In the genomic region with DNA sequence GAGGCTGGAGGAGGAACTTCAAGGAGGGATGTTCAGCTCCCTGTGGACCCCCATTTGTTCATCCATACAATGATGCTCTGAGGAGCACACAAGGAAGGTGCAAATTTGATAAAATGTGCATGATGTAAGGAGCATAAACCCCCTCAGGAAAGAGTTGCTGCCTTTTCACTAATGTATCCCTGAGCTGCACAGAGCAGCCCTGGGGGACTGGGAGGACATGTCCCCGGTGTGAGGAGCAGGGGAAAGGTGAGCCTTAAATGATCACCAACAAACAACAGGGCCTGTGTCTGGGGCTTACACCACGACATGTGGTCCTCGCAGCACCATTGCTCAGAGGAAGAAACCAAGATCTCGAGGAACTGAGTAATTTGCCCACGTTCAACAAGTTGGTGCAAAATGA, we compare ENCODE assay signal across 21 cellular contexts. TPM values are rescaled to one million over a fixed set of nuclear protein-coding genes. Genes with fewer than 3 reads are reported as not detected.
DNase-seq lines count a peak whose midpoint lies in the region; ATAC-seq and TF ChIP-seq lines count a peak whose summit lies in the region.
"Had no signal": no experiment of that assay in that cellular context is flagged by ENCODE, and none has a peak within 500 bp of the region (broad histone marks: within the 10 kb centered on the region; RNA-seq: fewer than 3 reads in every experiment).

No MANE protein-coding gene starts in this region.

- TF ChIP-seq CTCF in natural killer cell (IDR thresholded peaks at IDR 0.05) (no peak), nephron (IDR thresholded peaks at IDR 0.05; ENCODE audit: unreplicated experiment in 3 of 3) (no peak), osteoblast (IDR thresholded peaks at IDR 0.05; ENCODE audit: extremely low read depth, low read depth, low read length) (no peak)

- H3K9me3 Mint-ChIP-seq in natural killer cell treated with Interleukin-12 subunit alpha and Interleukin-12 subunit beta and Interleukin-15 and Interleukin-18, amount 100 ng/mL, for 72 hours = no peaks in the 10 kb centered on the region
- no peaks in the 10 kb centered on the region for H3K9me3 Mint-ChIP-seq in natural killer cell
- H3K9me3 Mint-ChIP-seq in nephron = no peaks in the 10 kb centered on the region
- H3K9me3 Mint-ChIP-seq: CD4-positive, alpha-beta T cell had no signal

- intact Hi-C loops in natural killer cell (cut with micrococcal nuclease) = no loop called here

- H3K27ac ChIP-seq in osteoblast (ENCODE audit: low read depth, low read length) = no peak overlapping the region
- H3K27ac ChIP-seq: BLaER1, C4-2B had no signal

- DNase-seq in natural killer cell treated with Interleukin-12 subunit alpha and Interleukin-12 subunit beta and Interleukin-15 and Interleukin-18, amount 100 ng/mL, for 72 hours (ENCODE audit: low spot score) = peak; percentile 15
- DNase-seq in natural killer cell = no peak
- DNase-seq in osteoblast (ENCODE audit: insufficient read length, low spot score, missing footprints) = peak; percentile 66
- DNase-seq in medulla oblongata (ENCODE audit: extremely low spot score) = no peak
- DNase-seq: CD4-positive, alpha-beta T cell; CD8-positive, alpha-beta memory T cell; DMS 273 treated with DMSO at 0.1 percent for 48 hours; DMS79; EL; GDM1 had no signal

- ATAC-seq in natural killer cell treated with Interleukin-12 subunit alpha and Interleukin-12 subunit beta and Interleukin-15 and Interleukin-18, amount 100 ng/mL, for 72 hours = no peak
- ATAC-seq in natural killer cell (no peak), HG02870 (IDR thresholded peaks at IDR 0.05; ENCODE audit: unreplicated experiment) (no peak), GM19351 (IDR thresholded peaks at IDR 0.05; ENCODE audit: unreplicated experiment) (no peak), HG03442 (IDR thresholded peaks at IDR 0.05; ENCODE audit: unreplicated experiment) (no peak)
- ATAC-seq: GM12878, GM23338 had no signal

- no peak overlapping the region for H2AFZ ChIP-seq in osteoblast (ENCODE audit: low read length)
- H2AFZ ChIP-seq: GM23338 had no signal

- H3K36me3 Mint-ChIP-seq in natural killer cell treated with Interleukin-12 subunit alpha and Interleukin-12 subunit beta and Interleukin-15 and Interleukin-18, amount 100 ng/mL, for 72 hours = no peaks in the 10 kb centered on the region
- H3K36me3 Mint-ChIP-seq in natural killer cell (peaks cover 11% of the 10 kb centered on the region), nephron (ENCODE audit: low read depth) (peaks cover 13% of the 10 kb centered on the region)

- no peak overlapping the region for H3K4me3 Mint-ChIP-seq in natural killer cell treated with Interleukin-12 subunit alpha and Interleukin-12 subunit beta and Interleukin-15 and Interleukin-18, amount 100 ng/mL, for 72 hours
- H3K4me3 Mint-ChIP-seq in natural killer cell (no peak overlapping the region), nephron (peak overlapping the region; percentile 15 to 46 (median 40))
- H3K4me3 Mint-ChIP-seq: B cell; CD4-positive, alpha-beta T cell; GM23338 had no signal

- peaks cover 8 to 17% of the 10 kb centered on the region in 2 donors for H3K27me3 Mint-ChIP-seq in natural killer cell treated with Interleukin-12 subunit alpha and Interleukin-12 subunit beta and Interleukin-15 and Interleukin-18, amount 100 ng/mL, for 72 hours
- H3K27me3 Mint-ChIP-seq in natural killer cell (ENCODE audit: low read depth in 2 of 2) = peaks cover 16 to 17% of the 10 kb centered on the region in 2 donors
- peaks cover 18% of the 10 kb centered on the region for H3K27me3 Mint-ChIP-seq in nephron (ENCODE audit: low read depth)

- H3K4me2 ChIP-seq in osteoblast (ENCODE audit: insufficient read depth, low read length) = no peak overlapping the region
- H3K4me2 ChIP-seq: BLaER1, GM23338 had no signal

- peaks cover 5% of the 10 kb centered on the region in 2 donors for H3K4me1 Mint-ChIP-seq in natural killer cell treated with Interleukin-12 subunit alpha and Interleukin-12 subunit beta and Interleukin-15 and Interleukin-18, amount 100 ng/mL, for 72 hours (ENCODE audit: low read depth in 2 of 2)
- H3K4me1 Mint-ChIP-seq in natural killer cell (peaks cover 0 to 7% of the 10 kb centered on the region in 2 donors), nephron (peaks cover 6% of the 10 kb centered on the region)

- H3K4me3 ChIP-seq in osteoblast (ENCODE audit: insufficient read depth, low read length) = no peak overlapping the region
- H3K4me3 ChIP-seq: BLaER1, GM12878, GM23338, HAP-1 had no signal

- no peaks in the 10 kb centered on the region for H3K4me1 ChIP-seq in osteoblast (ENCODE audit: insufficient read depth, low read length)
- H3K4me1 ChIP-seq: BLaER1 had no signal

- no peaks in the 10 kb centered on the region for H3K79me2 ChIP-seq in osteoblast (ENCODE audit: insufficient read depth, low read length)

- no peaks in the 10 kb centered on the region for H3K9me3 ChIP-seq in osteoblast (ENCODE audit: low read depth, low read length)
- H3K9me3 ChIP-seq: BLaER1, HAP-1 had no signal

- H3K27me3 ChIP-seq in osteoblast (ENCODE audit: insufficient read depth, low read length) = peaks cover 15% of the 10 kb centered on the region

- peaks cover 4% of the 10 kb centered on the region for H4K20me1 ChIP-seq in osteoblast (ENCODE audit: insufficient read depth, low read length)

- H3K27ac Mint-ChIP-seq in natural killer cell treated with Interleukin-12 subunit alpha and Interleukin-12 subunit beta and Interleukin-15 and Interleukin-18, amount 100 ng/mL, for 72 hours = no peak overlapping the region
- no peak overlapping the region for H3K27ac Mint-ChIP-seq in natural killer cell
- H3K27ac Mint-ChIP-seq in nephron = no peak overlapping the region
- H3K27ac Mint-ChIP-seq: B cell; CD4-positive, alpha-beta T cell; GM23338 had no signal

- no peaks in the 10 kb centered on the region for H3K36me3 ChIP-seq in osteoblast (ENCODE audit: insufficient read depth, low read length)
- H3K36me3 ChIP-seq: BLaER1, HAP-1 had no signal

RNA-seq across cellular contexts. Expression of gene MAPK8IP2, which starts 3.5 kb away (rescaled TPM):
- total RNA-seq in natural killer cell treated with Interleukin-12 subunit alpha and Interleukin-12 subunit beta and Interleukin-15 and Interleukin-18, amount 100 ng/mL, for 72 hours = under 1 TPM; 0.08 to 0.21 TPM
- total RNA-seq in natural killer cell (under 1 TPM; 0.14 to 0.26 (median 0.18) TPM), osteoblast (0.29 and 0.36 TPM in 2 replicates)

RNA-seq across cellular contexts. Expression of gene CHKB, which starts 14.4 kb away (rescaled TPM):
- total RNA-seq in natural killer cell treated with Interleukin-12 subunit alpha and Interleukin-12 subunit beta and Interleukin-15 and Interleukin-18, amount 100 ng/mL, for 72 hours = 100 to 1,000 TPM; 120 to 130 TPM
- total RNA-seq in natural killer cell = 100 to 1,000 TPM; 166 to 204 (median 180) TPM
- 27.4 and 28.6 TPM in 2 replicates for total RNA-seq in osteoblast

RNA-seq across cellular contexts. Expression of gene CPT1B, which starts 18.9 kb away (rescaled TPM):
- 100 to 1,000 TPM in 1 of 2 donors, 10 to 100 TPM in 1; 40.3 to 102 TPM for total RNA-seq in natural killer cell treated with Interleukin-12 subunit alpha and Interleukin-12 subunit beta and Interleukin-15 and Interleukin-18, amount 100 ng/mL, for 72 hours
- total RNA-seq in natural killer cell (10 to 100 TPM; 53.1 to 75.7 (median 55.5) TPM), osteoblast (1.8 and 2.1 TPM in 2 replicates)

RNA-seq across cellular contexts. Expression of gene ARSA, which starts 30.9 kb away (rescaled TPM):
- total RNA-seq in natural killer cell treated with Interleukin-12 subunit alpha and Interleukin-12 subunit beta and Interleukin-15 and Interleukin-18, amount 100 ng/mL, for 72 hours = 10 to 100 TPM; 35.7 to 38.9 TPM
- total RNA-seq in natural killer cell (10 to 100 TPM; 69.2 to 77.8 (median 69.3) TPM), osteoblast (35.1 and 38.4 TPM in 2 replicates)

RNA-seq across cellular contexts. Expression of gene SYCE3, which starts 34.4 kb away (rescaled TPM):
- total RNA-seq in natural killer cell treated with Interleukin-12 subunit alpha and Interleukin-12 subunit beta and Interleukin-15 and Interleukin-18, amount 100 ng/mL, for 72 hours = not detected
- total RNA-seq in natural killer cell (not detected), osteoblast (not detected in 2 replicates)
- total RNA-seq: B cell; CD4-positive, alpha-beta T cell; CD8-positive, alpha-beta memory T cell; GM23338; H4 had no signal

Comparison
In these comparisons a context has a peak if more than half of its experiments do, and no peak if none do; other contexts are left out.
1. DNase-seq: peak in natural killer cell treated with Interleukin-12 subunit alpha and Interleukin-12 subunit beta and Interleukin-15 and Interleukin-18, amount 100 ng/mL, for 72 hours (single experiment) and osteoblast (single experiment); none in natural killer cell (single experiment) and medulla oblongata (single experiment).
2. H3K4me3 Mint-ChIP-seq: peak in nephron (3 of 3); none in natural killer cell treated with Interleukin-12 subunit alpha and Interleukin-12 subunit beta and Interleukin-15 and Interleukin-18, amount 100 ng/mL, for 72 hours (single experiment) and natural killer cell (single experiment).
3. RNA of gene CPT1B, which starts 18.9 kb away (total RNA-seq): 40.3 to 102 TPM in natural killer cell treated with Interleukin-12 subunit alpha and Interleukin-12 subunit beta and Interleukin-15 and Interleukin-18, amount 100 ng/mL, for 72 hours and 53.1 to 75.7 TPM in natural killer cell; 1.8 to 2.1 TPM in osteoblast; every median in the first group is over 10 times any median in the second.